In genomic region chr11:71813481-71814355, GRCh38 we compare ENCODE assay signal across 8 cellular contexts. TPM values are rescaled to one million over a fixed set of nuclear protein-coding genes. Genes with fewer than 3 reads are reported as not detected.
DNase-seq lines count a peak whose midpoint lies in the region; ATAC-seq, FAIRE-seq and TF ChIP-seq lines count a peak whose summit lies in the region.
"Not testable (repeated sequence)": the region's sequence is repeated elsewhere in the genome, so short reads cannot be mapped to it uniquely, and the experiment has no call there.

No MANE protein-coding gene starts in this region.

- H3K27ac ChIP-seq in brain microvascular endothelial cell: not testable (repeated sequence)

- H3K9me3 ChIP-seq in Caco-2: not testable (repeated sequence)

- not testable (repeated sequence) for H3K4me1 Mint-ChIP-seq in Caco-2 (ENCODE audit: low read depth, unreplicated experiment)

- DNase-seq in Caco-2 (peak; percentile 91 to 94), HTR-8/SVneo (ENCODE audit: insufficient read length, low spot score) (peak; percentile 69), NCI-H748 treated with DMSO at 0.1 percent for 48 hours (lab: John Stamatoyannopoulos, UW) (peak; percentile 56), brain microvascular endothelial cell (peak; percentile 73), left ventricle myocardium superior (peak; percentile 84), occipital lobe (lab: John Stamatoyannopoulos, UW) (peak; percentile 80)
- peak; percentile 63 for DNase-seq in activated CD4-positive, alpha-beta T cell treated with anti-CD3 and anti-CD28 coated beads for 24 hours (ENCODE audit: low read depth in 2 of 2)
- DNase-seq in stimulated activated CD8-positive, alpha-beta memory T cell treated with anti-CD3 and anti-CD28 coated beads, Interleukin-7, amount 100 ng/mL, for 48 hours (ENCODE audit: extremely low read depth in 1 of 2, low read depth in 1 of 2): peak; percentile 61 to 68

- not testable (repeated sequence) for H3K27ac Mint-ChIP-seq in Caco-2 (ENCODE audit: unreplicated experiment)

- not testable (repeated sequence) for H3K9me3 Mint-ChIP-seq in Caco-2 (ENCODE audit: unreplicated experiment)

- not testable (repeated sequence) for H3K27me3 ChIP-seq in Caco-2 (replicated peaks; ENCODE audit: control insufficient read depth, insufficient read depth, low read length); brain microvascular endothelial cell (replicated peaks)

- peak overlapping the region; percentile 44 for H3K4me3 ChIP-seq in Caco-2 (ENCODE audit: low read depth, low read length)
- H3K4me3 ChIP-seq in brain microvascular endothelial cell (ENCODE audit: low read depth, low read length): peak overlapping the region; percentile 48

- CTCF ChIA-PET in Caco-2 (lab: Charles Lee): interaction anchor here (1.6 kb wide), 1 partner anchor 13 kb away, joined by 7 read pairs; no protein-coding TSS in a partner anchor

- H3K36me3 ChIP-seq in Caco-2 (ENCODE audit: control insufficient read depth, insufficient read depth, low read length); brain microvascular endothelial cell (replicated peaks): not testable (repeated sequence)

- not testable (repeated sequence) for ATAC-seq in left ventricle myocardium superior

- not testable (repeated sequence) for H3K36me3 Mint-ChIP-seq in Caco-2 (ENCODE audit: insufficient read depth, unreplicated experiment)

- POLR2A ChIA-PET in Caco-2 (lab: Charles Lee): not testable (repeated sequence)

- not testable (repeated sequence) for BruUV-seq in Caco-2 (replicated peaks; lab: Mats Ljungman, UMichigan)

- H3K4me3 Mint-ChIP-seq in Caco-2 (ENCODE audit: unreplicated experiment): peak overlapping the region; percentile 58

- H3K27me3 Mint-ChIP-seq in Caco-2 (ENCODE audit: insufficient read depth, unreplicated experiment): not testable (repeated sequence)

- FAIRE-seq in HTR-8/SVneo (lab: Jason Lieb, UNC): peak; percentile 54

- in situ Hi-C loops in brain microvascular endothelial cell (cut with HindIII; ENCODE audit: low pct_ligation_motif_present, low sequenced_read_pairs): not testable (repeated sequence)

- not testable (repeated sequence) for H3K4me1 ChIP-seq in Caco-2

- TF ChIP-seq CTCF in Caco-2 (IDR thresholded peaks at IDR 0.05; ENCODE audit: insufficient read depth in 1 of 2, low read depth in 1 of 2, low read length in 1 of 2, severe bottlenecking in 1 of 2, unreplicated experiment in 1 of 2) (peak; percentile 93), brain microvascular endothelial cell (IDR thresholded peaks at IDR 0.05; ENCODE audit: low read depth, low read length, missing control alignments) (peak; percentile 79)

- intact Hi-C loops in Caco-2 (cut with micrococcal nuclease; ENCODE audit: unreplicated experiment): loop anchor here (1.0 to 2.0 kb wide), 3 partner anchors 13 to 61 kb away; no protein-coding TSS in a partner anchor
- intact Hi-C loops in left ventricle myocardium superior (cut with micrococcal nuclease): not testable (repeated sequence)

RNA-seq across cellular contexts. Expression of gene DEFB108B, which starts 19.3 kb away (rescaled TPM):
- total RNA-seq in Caco-2 (2022): not detected in 2 replicates
- total RNA-seq in left ventricle myocardium superior: not detected
- not detected for total RNA-seq in occipital lobe
